Comparison of ENCODE assay signal across 11 cellular contexts in genomic region chr13:97460004-97460756, GRCh38.
DNase-seq lines count a peak whose midpoint lies in the region; ATAC-seq and TF ChIP-seq lines count a peak whose summit lies in the region.
"Had no signal": no experiment of that assay in that cellular context is flagged by ENCODE, and none has a peak within 500 bp of the region (broad histone marks: within the 10 kb centered on the region; RNA-seq: fewer than 3 reads in every experiment).

No MANE protein-coding gene starts in this region.

- H3K36me3 ChIP-seq in OCI-LY3 (replicated peaks; ENCODE audit: low read depth, low read length), result peaks cover 6% of the 10 kb centered on the region
- peaks cover 8% of the 10 kb centered on the region for H3K36me3 ChIP-seq in effector memory CD4-positive, alpha-beta T cell (ENCODE audit: control insufficient read depth, insufficient read depth, low read length)

- H3K27ac ChIP-seq in OCI-LY3 (ENCODE audit: low read length), result peak overlapping the region; percentile 86
- no peak overlapping the region for H3K27ac ChIP-seq in effector memory CD4-positive, alpha-beta T cell (ENCODE audit: insufficient read depth, low read length, poor library complexity, severe bottlenecking)
- H3K27ac ChIP-seq: 22Rv1 had no signal

- H3K36me3 Mint-ChIP-seq in nephron progenitor cell (ENCODE audit: low read depth), result peaks cover 82% of the 10 kb centered on the region

- H3K9ac ChIP-seq in OCI-LY3 (ENCODE audit: low read length), result peak overlapping the region; percentile 47

- H2AFZ ChIP-seq in OCI-LY3 (ENCODE audit: low read depth, low read length), result no peak overlapping the region

- peak overlapping the region; percentile 56 for H3K4me3 ChIP-seq in OCI-LY3 (ENCODE audit: low read length)
- no peak overlapping the region for H3K4me3 ChIP-seq in effector memory CD4-positive, alpha-beta T cell (ENCODE audit: insufficient read depth, low read depth, low read length, poor library complexity, severe bottlenecking)

- H3K4me3 Mint-ChIP-seq in nephron progenitor cell, result no peak overlapping the region

- H4K20me1 ChIP-seq in OCI-LY3 (ENCODE audit: insufficient read depth, low read length), result no peaks in the 10 kb centered on the region

- H3K27me3 Mint-ChIP-seq in nephron progenitor cell (ENCODE audit: low read depth, poor library complexity), result no peaks in the 10 kb centered on the region
- H3K27me3 Mint-ChIP-seq: activated naive CD4-positive, alpha-beta T cell treated with anti-CD3 and anti-CD28 coated beads, Interleukin-2, amount 50 U/mL, for 24 hours had no signal

- peak overlapping the region; percentile 88 for H3K4me2 ChIP-seq in OCI-LY3 (ENCODE audit: low read length)

- H3K4me1 ChIP-seq in OCI-LY3 (ENCODE audit: low read length), result peaks cover 31% of the 10 kb centered on the region
- H3K4me1 ChIP-seq in effector memory CD4-positive, alpha-beta T cell (ENCODE audit: control insufficient read depth, insufficient read depth, low read length, poor library complexity, severe bottlenecking), result peaks cover 5% of the 10 kb centered on the region

- no peaks in the 10 kb centered on the region for H3K27me3 ChIP-seq in OCI-LY3 (ENCODE audit: low read depth, low read length)
- no peaks in the 10 kb centered on the region for H3K27me3 ChIP-seq in effector memory CD4-positive, alpha-beta T cell (replicated peaks; ENCODE audit: control insufficient read depth, insufficient read depth, low read length, poor library complexity, severe bottlenecking)

- TF ChIP-seq CTCF in OCI-LY3 (IDR thresholded peaks at IDR 0.05; ENCODE audit: low read depth, low read length) (no peak), nephron progenitor cell (IDR thresholded peaks at IDR 0.05) (no peak)

- DNase-seq in DMS153 (lab: John Stamatoyannopoulos, UW) (peak; percentile 30), DMS153 treated with DMSO at 0.1 percent for 48 hours (lab: John Stamatoyannopoulos, UW; ENCODE audit: unreplicated experiment) (no peak), pons (ENCODE audit: low spot score) (peak; percentile 54), Kasumi-1 (lab: John Stamatoyannopoulos, UW) (no peak), nephron progenitor cell (no peak)
- no peak for DNase-seq in effector memory CD4-positive, alpha-beta T cell
- DNase-seq: NCI-H1105 had no signal

- H3K9me3 Mint-ChIP-seq in nephron progenitor cell, result peaks cover 12% of the 10 kb centered on the region

- no peak overlapping the region for H3K27ac Mint-ChIP-seq in nephron progenitor cell

- 0 out of 2 replicates have a peak, but pooled peaks cover 4% of the 10 kb centered on the region for H3K9me3 ChIP-seq in OCI-LY3 (ENCODE audit: insufficient read depth, low read length)
- H3K9me3 ChIP-seq in effector memory CD4-positive, alpha-beta T cell (ENCODE audit: control insufficient read depth, low read length), result no peaks in the 10 kb centered on the region

- peaks cover 39% of the 10 kb centered on the region for H3K79me2 ChIP-seq in OCI-LY3 (ENCODE audit: low read length)

- no peaks in the 10 kb centered on the region for H3K4me1 Mint-ChIP-seq in nephron progenitor cell

- peak; percentile 94 for ATAC-seq in HG02642 (IDR thresholded peaks at IDR 0.05; ENCODE audit: poor library complexity, unreplicated experiment)

Comparison
In these comparisons a context has a peak if more than half of its experiments do, and no peak if none do; other contexts are left out.
1. DNase-seq: peak in DMS153 (single experiment) and pons (single experiment); none in DMS153 treated with DMSO at 0.1 percent for 48 hours (single experiment), Kasumi-1 (0 of 2), nephron progenitor cell (single experiment) and effector memory CD4-positive, alpha-beta T cell (0 of 3).